ENCODE assay signal across 1 cellular context in the genomic region with DNA sequence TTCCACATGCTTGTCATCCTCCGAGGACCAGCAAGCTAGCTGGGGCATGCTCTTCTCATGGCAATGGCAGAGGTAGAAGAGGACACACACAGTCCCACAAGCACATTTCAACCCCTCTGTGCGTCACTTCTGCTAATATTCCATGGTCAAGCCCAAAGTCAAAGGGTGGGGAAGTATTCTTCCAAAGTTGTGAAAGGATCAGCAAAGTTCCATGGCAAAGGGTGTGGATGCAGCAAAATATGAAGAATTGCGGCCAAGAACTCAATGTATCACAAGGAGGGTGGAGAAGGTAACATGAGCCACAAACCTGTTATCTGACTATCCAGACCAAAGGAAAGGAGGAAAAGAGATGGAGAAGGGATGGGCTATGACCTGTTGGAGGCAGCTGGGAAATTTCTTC.
TF ChIP-seq lines count a peak whose summit lies in the region.

No MANE protein-coding gene starts in this region.

TF ChIP-seq in IMR-90, 13 proteins besides CTCF, POLR2A, EP300 and RAD21:
- TF ChIP-seq MXI1 (IDR thresholded peaks at IDR 0.05; ENCODE audit: borderline replicate concordance, low read depth, low read length) = no peak
- TF ChIP-seq RFX5 (IDR thresholded peaks at IDR 0.05; ENCODE audit: low read depth, low read length) = no peak
- TF ChIP-seq, protein P1, sequence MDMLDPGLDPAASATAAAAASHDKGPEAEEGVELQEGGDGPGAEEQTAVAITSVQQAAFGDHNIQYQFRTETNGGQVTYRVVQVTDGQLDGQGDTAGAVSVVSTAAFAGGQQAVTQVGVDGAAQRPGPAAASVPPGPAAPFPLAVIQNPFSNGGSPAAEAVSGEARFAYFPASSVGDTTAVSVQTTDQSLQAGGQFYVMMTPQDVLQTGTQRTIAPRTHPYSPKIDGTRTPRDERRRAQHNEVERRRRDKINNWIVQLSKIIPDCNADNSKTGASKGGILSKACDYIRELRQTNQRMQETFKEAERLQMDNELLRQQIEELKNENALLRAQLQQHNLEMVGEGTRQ (IDR thresholded peaks at IDR 0.05; ENCODE audit: low read depth, low read length) = no peak
- TF ChIP-seq CEBPB (IDR thresholded peaks at IDR 0.05; ENCODE audit: low read depth, low read length) = no peak
- TF ChIP-seq NFE2L2 (IDR thresholded peaks at IDR 0.05; ENCODE audit: low read depth, low read length) = no peak
- TF ChIP-seq SMC3 (IDR thresholded peaks at IDR 0.05; ENCODE audit: low read depth, low read length) = no peak
